In genomic region chr2:239295377-239296019, GRCh38 we compare ENCODE assay signal across 13 cellular contexts.
DNase-seq lines count a peak whose midpoint lies in the region; ATAC-seq, FAIRE-seq and TF ChIP-seq lines count a peak whose summit lies in the region.
"Had no signal": no experiment of that assay in that cellular context is flagged by ENCODE, and none has a peak within 500 bp of the region (broad histone marks: within the 10 kb centered on the region; RNA-seq: fewer than 3 reads in every experiment).

No MANE protein-coding gene starts in this region.

- H3K9me3 ChIP-seq in HepG2 (ENCODE audit: low read length) (no peaks in the 10 kb centered on the region), right lobe of liver (no peaks in the 10 kb centered on the region)
- H3K9me3 ChIP-seq: tibial artery had no signal

- peaks cover 73% of the 10 kb centered on the region for H3K4me1 Mint-ChIP-seq in activated naive CD8-positive, alpha-beta T cell (ENCODE audit: low read depth)
- H3K4me1 Mint-ChIP-seq in memory B cell: peaks cover 30% of the 10 kb centered on the region

- H3K27me3 ChIP-seq in HepG2 (ENCODE audit: control insufficient read depth in 1 of 2, insufficient read depth in 2 of 2, low read length in 2 of 2): no peaks in the 10 kb centered on the region
- no peaks in the 10 kb centered on the region for H3K27me3 ChIP-seq in right lobe of liver
- H3K27me3 ChIP-seq: cardiac muscle cell, tibial artery had no signal

- H3K79me2 ChIP-seq in HepG2 (ENCODE audit: insufficient read depth, low read length): peaks cover 54% of the 10 kb centered on the region

- no peaks in the 10 kb centered on the region for H3K36me3 Mint-ChIP-seq in activated naive CD8-positive, alpha-beta T cell
- no peaks in the 10 kb centered on the region for H3K36me3 Mint-ChIP-seq in memory B cell

- CTCF ChIA-PET in HepG2 (lab: Yijun Ruan, JAX; ENCODE audit: low intra/inter-chr PET ratio, low total read pairs): no interaction called here

- H3K4me3 ChIP-seq in HepG2 (replicated peaks in 1 of 3; ENCODE audit: insufficient read depth in 1 of 3, low read depth in 2 of 3, low read length in 3 of 3): peak overlapping the region in 2 of 3 experiments; percentile 38 to 71; a peak in 3 of 6 replicates
- no peak overlapping the region for H3K4me3 ChIP-seq in right lobe of liver
- H3K4me3 ChIP-seq: cardiac muscle cell, tibial artery had no signal

- DNase-seq in HepG2 (ENCODE audit: low spot score): no peak
- no peak for DNase-seq in right lobe of liver
- no peak for DNase-seq in memory B cell (ENCODE audit: low spot score in 2 of 2)
- DNase-seq in foreskin melanocyte: no peak
- no peak for DNase-seq in DMS114 treated with DMSO at 0.1 percent for 48 hours (lab: John Stamatoyannopoulos, UW; ENCODE audit: unreplicated experiment)
- DNase-seq: NCI-H1092 treated with DMSO at 0.1 percent for 48 hours, RPMI8226 had no signal

- intact Hi-C loops in HepG2 (cut with micrococcal nuclease; ENCODE audit: unreplicated experiment) (loop anchor here (1.0 to 10.0 kb wide), 2 partner anchors 72 to 109 kb away; partner anchors contain the start of gene HDAC4), right lobe of liver (cut with DNase I) (no loop called here)

- H4K20me1 ChIP-seq in HepG2 (ENCODE audit: insufficient read depth, low read length): peaks cover 82% of the 10 kb centered on the region

- no TSS peak for BruUV-seq in HepG2 (replicated peaks; lab: Mats Ljungman, UMichigan)

- peak overlapping the region; percentile 37; the same call in 1 of the 2 replicates for H3K9ac ChIP-seq in HepG2 (ENCODE audit: insufficient read depth, low read depth, low read length)

- POLR2A ChIA-PET in HepG2 (lab: Yijun Ruan, JAX): interaction anchor here (2.4 to 2.5 kb wide), 2 partner anchors 10 to 105 kb away, joined by 8 to 23 read pairs; partner anchors contain the start of gene HDAC4

- no peaks in the 10 kb centered on the region for H3K9me3 Mint-ChIP-seq in activated naive CD8-positive, alpha-beta T cell (ENCODE audit: low read depth)
- no peaks in the 10 kb centered on the region for H3K9me3 Mint-ChIP-seq in memory B cell

- in situ Hi-C loops in HepG2 (cut with HindIII; ENCODE audit: extremely low pct_ligation_motif_present, low pct_unique_long_range_greater_than_20kb): no loop called here

- peak overlapping the region; percentile 91 for H3K4me3 Mint-ChIP-seq in activated naive CD8-positive, alpha-beta T cell
- H3K4me3 Mint-ChIP-seq in memory B cell: no peak overlapping the region

- H2AFZ ChIP-seq in HepG2 (ENCODE audit: low read length): no peak overlapping the region

- WGBS in HepG2 (ENCODE audit: low lambda C conversion rate): 77% methylated on average over 6 of the region's 6 CpGs
- 53% methylated on average over 5 of the region's 6 CpGs for WGBS in right lobe of liver (ENCODE audit: insufficient coverage, low coverage, low lambda C conversion rate, missing lambda C conversion rate)

- H3K36me3 ChIP-seq in HepG2 (replicated peaks in 1 of 2; ENCODE audit: control insufficient read depth in 1 of 2, insufficient read depth in 2 of 2, low read length in 2 of 2) (no peaks in the 10 kb centered on the region), right lobe of liver (no peaks in the 10 kb centered on the region)
- H3K36me3 ChIP-seq: cardiac muscle cell, tibial artery had no signal

- no peaks in the 10 kb centered on the region for H3K27me3 Mint-ChIP-seq in activated naive CD8-positive, alpha-beta T cell
- H3K27me3 Mint-ChIP-seq in memory B cell: peaks cover 6% of the 10 kb centered on the region

- TF ChIP-seq CTCF in HepG2 (CRISPR knock-in tag; IDR thresholded peaks at IDR 0.05) (no peak), right lobe of liver (IDR thresholded peaks at IDR 0.05) (no peak)

- TF ChIP-seq RAD21 in HepG2 (CRISPR knock-in tag; IDR thresholded peaks at IDR 0.05): no peak

- FAIRE-seq in HepG2 (lab: Jason Lieb, UNC): no peak
- FAIRE-seq: H54 had no signal

- TF ChIP-seq EP300 in HepG2 (IDR thresholded peaks at IDR 0.05; ENCODE audit: low read depth in 2 of 2, low read length in 2 of 2) (no peak), HepG2 (CRISPR knock-in tag; IDR thresholded peaks at IDR 0.05; ENCODE audit: borderline replicate concordance) (no peak)

- TF ChIP-seq POLR2A in HepG2 (IDR thresholded peaks at IDR 0.05; ENCODE audit: insufficient read depth in 1 of 2, low read depth in 2 of 2, low read length in 2 of 2) (no peak), right lobe of liver (IDR thresholded peaks at IDR 0.05) (no peak)

- H3K27ac ChIP-seq in HepG2 (ENCODE audit: extremely low read length, insufficient read depth, low read length): peak overlapping the region; percentile 67
- peak overlapping the region in 1 of 3 donors; percentile 59 for H3K27ac ChIP-seq in right lobe of liver
- H3K27ac ChIP-seq: cardiac muscle cell, tibial artery had no signal

- ATAC-seq in HepG2 (no peak), right lobe of liver (no peak), memory B cell (ENCODE audit: low read depth) (no peak), HG03565 (IDR thresholded peaks at IDR 0.05; ENCODE audit: unreplicated experiment) (no peak), GM21367 (IDR thresholded peaks at IDR 0.05; ENCODE audit: unreplicated experiment) (no peak)

- H3K27ac Mint-ChIP-seq in activated naive CD8-positive, alpha-beta T cell: peak overlapping the region; percentile 83
- peak overlapping the region; percentile 6 for H3K27ac Mint-ChIP-seq in memory B cell

- peak overlapping the region; percentile 91 for H3K4me2 ChIP-seq in HepG2 (ENCODE audit: low read depth, low read length)

- H3K4me1 ChIP-seq in HepG2 (ENCODE audit: insufficient read depth, low read length) (peaks cover 73% of the 10 kb centered on the region), right lobe of liver (peaks cover 0 to 79% (median 38%) of the 10 kb centered on the region in 4 donors)

TF ChIP-seq in HepG2, 621 proteins besides CTCF, POLR2A, EP300 and RAD21:
- TF ChIP-seq ERF (CRISPR knock-in tag; IDR thresholded peaks at IDR 0.05): no peak
- 0 out of 2 replicates have a peak, but pooled peaks have one; percentile 18 for TF ChIP-seq MXD1 (CRISPR knock-in tag; IDR thresholded peaks at IDR 0.05)
- TF ChIP-seq ZNF275 (CRISPR knock-in tag; IDR thresholded peaks at IDR 0.05; ENCODE audit: borderline replicate concordance): no peak
- no peak for TF ChIP-seq TARDBP (CRISPR knock-in tag; IDR thresholded peaks at IDR 0.05)
- TF ChIP-seq RARG (CRISPR knock-in tag; IDR thresholded peaks at IDR 0.05; ENCODE audit: low read depth): no peak

Comparison
In these comparisons a context has a peak if more than half of its experiments do, and no peak if none do; other contexts are left out.
1. H3K4me3 ChIP-seq: peak in HepG2 (2 of 3); none in right lobe of liver (0 of 3).